Comparison of ENCODE assay signal across 10 cellular contexts in the genomic region with DNA sequence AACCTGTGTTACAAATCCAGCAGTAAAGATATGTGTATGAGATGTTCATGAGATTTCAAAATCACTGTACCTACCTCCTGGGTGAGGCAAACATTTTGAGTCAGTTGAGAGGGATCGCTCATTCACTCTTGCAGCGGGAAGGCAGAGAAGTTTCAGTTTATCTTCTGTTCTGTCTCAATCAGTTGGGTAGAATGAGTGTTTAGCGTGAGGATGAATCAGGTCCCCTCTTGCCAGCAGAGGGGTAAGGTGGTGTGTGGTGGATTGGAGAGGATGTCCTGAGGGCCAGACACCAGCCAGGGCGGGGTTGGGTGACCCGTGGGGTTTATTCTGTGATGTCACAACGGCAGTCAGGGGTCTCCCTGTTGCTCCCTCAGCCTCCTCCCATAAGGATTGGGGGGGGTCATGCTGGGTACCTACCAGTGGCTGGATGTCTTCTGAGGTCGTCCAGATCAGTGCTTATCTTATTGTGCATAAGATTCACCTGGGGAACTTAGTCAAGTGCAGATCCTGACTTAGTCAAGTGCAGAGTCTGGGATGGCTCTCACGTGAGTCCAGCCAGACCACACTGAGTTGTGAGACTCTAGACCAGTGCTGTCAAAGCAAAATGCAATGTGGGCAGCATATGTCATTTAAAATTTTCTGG. TPM values are rescaled to one million over a fixed set of nuclear protein-coding genes. Genes with fewer than 3 reads are reported as not detected.
DNase-seq lines count a peak whose midpoint lies in the region; ATAC-seq, FAIRE-seq and TF ChIP-seq lines count a peak whose summit lies in the region.
"Had no signal": no experiment of that assay in that cellular context is flagged by ENCODE, and none has a peak within 500 bp of the region (broad histone marks: within the 10 kb centered on the region; RNA-seq: fewer than 3 reads in every experiment).

A gene (minus strand): TSS at position 277 of the 643 bp plus-strand sequence. CDS start 155 bp downstream, at position 122.

- DNase-seq in activated naive CD4-positive, alpha-beta T cell treated with Interleukin-2 at 50 U/mL for 16 hours, result peak; percentile 29
- DNase-seq in activated naive CD4-positive, alpha-beta T cell treated with anti-CD3 and anti-CD28 coated beads, Interleukin-2, amount 10 ng/mL, durations not matched to agents 7 days and 5 days, result no peak
- no peak for DNase-seq in activated T-helper 1 cell treated with anti-CD3 and anti-CD28 coated beads, Interleukin-12 subunit alpha, Interleukin-12 subunit beta, Interleukin-2, Interleukin-4 antibody, amounts not matched to agents 30 ng/mL and 10 ng/mL and 1 ng/mL, durations not matched to agents 14 hours and 24 hours and 36 hours (ENCODE audit: low spot score)
- DNase-seq in memory B cell (ENCODE audit: low spot score in 2 of 2) (no peak), thoracic aorta (ENCODE audit: low spot score) (no peak), GM19239 (ENCODE audit: insufficient read length, low spot score) (no peak), GM10266 (ENCODE audit: extremely low spot score) (no peak)

- intact Hi-C loops in activated T-helper 1 cell treated with anti-CD3 and anti-CD28 coated beads, Interleukin-12 subunit alpha, Interleukin-12 subunit beta, Interleukin-2, Interleukin-4 antibody, amounts not matched to agents 30 ng/mL and 10 ng/mL and 1 ng/mL, durations not matched to agents 14 hours and 24 hours and 36 hours (cut with micrococcal nuclease), result loop anchor here (5.0 to 10.0 kb wide), 3 partner anchors 239 to 749 kb away; a partner anchor contains a TSS

- no peak within 1 kb of the TSS for H3K4me3 Mint-ChIP-seq in activated naive CD4-positive, alpha-beta T cell treated with anti-CD3 and anti-CD28 coated beads, Interleukin-2, amount 10 ng/mL, durations not matched to agents 7 days and 5 days
- no peak within 1 kb of the TSS for H3K4me3 Mint-ChIP-seq in activated T-helper 1 cell treated with anti-CD3 and anti-CD28 coated beads, Interleukin-12 subunit alpha, Interleukin-12 subunit beta, Interleukin-2, Interleukin-4 antibody, amounts not matched to agents 30 ng/mL and 10 ng/mL and 1 ng/mL, durations not matched to agents 14 hours and 24 hours and 36 hours
- peak within 1 kb of the TSS; percentile 88 for H3K4me3 Mint-ChIP-seq in memory B cell

- H3K27ac Mint-ChIP-seq in activated naive CD4-positive, alpha-beta T cell treated with anti-CD3 and anti-CD28 coated beads, Interleukin-2, amount 10 ng/mL, durations not matched to agents 7 days and 5 days, result no peak within 1 kb of the TSS
- H3K27ac Mint-ChIP-seq in activated T-helper 1 cell treated with anti-CD3 and anti-CD28 coated beads, Interleukin-12 subunit alpha, Interleukin-12 subunit beta, Interleukin-2, Interleukin-4 antibody, amounts not matched to agents 30 ng/mL and 10 ng/mL and 1 ng/mL, durations not matched to agents 14 hours and 24 hours and 36 hours, result peak within 1 kb of the TSS; percentile 55
- peak within 1 kb of the TSS; percentile 95 for H3K27ac Mint-ChIP-seq in memory B cell

- H3K36me3 ChIP-seq in thoracic aorta, result no peaks in the 10 kb centered on the region

- ATAC-seq in memory B cell (ENCODE audit: low read depth) (no peak), thoracic aorta (ENCODE audit: insufficient number of reproducible peaks, low FRiP score, low read depth) (no peak), GM19452 (IDR thresholded peaks at IDR 0.05; ENCODE audit: unreplicated experiment) (no peak)
- ATAC-seq: K562 had no signal

- no peak for FAIRE-seq in GM19239 (lab: Jason Lieb, UNC)
- FAIRE-seq: K562, TTC549 had no signal

- no peak within 1 kb of the TSS for H3K4me3 ChIP-seq in thoracic aorta
- H3K4me3 ChIP-seq: K562 had no signal

- H3K27me3 Mint-ChIP-seq in activated naive CD4-positive, alpha-beta T cell treated with anti-CD3 and anti-CD28 coated beads, Interleukin-2, amount 10 ng/mL, durations not matched to agents 7 days and 5 days, result peaks cover 28% of the 10 kb centered on the region
- peaks cover 16% of the 10 kb centered on the region for H3K27me3 Mint-ChIP-seq in activated T-helper 1 cell treated with anti-CD3 and anti-CD28 coated beads, Interleukin-12 subunit alpha, Interleukin-12 subunit beta, Interleukin-2, Interleukin-4 antibody, amounts not matched to agents 30 ng/mL and 10 ng/mL and 1 ng/mL, durations not matched to agents 14 hours and 24 hours and 36 hours (ENCODE audit: insufficient read depth)
- H3K27me3 Mint-ChIP-seq in memory B cell, result no peaks in the 10 kb centered on the region

- TF ChIP-seq CTCF in thoracic aorta (IDR thresholded peaks at IDR 0.05) (no peak), GM10266 (IDR thresholded peaks at IDR 0.05; ENCODE audit: control insufficient read depth, insufficient read depth, low read depth, missing control alignments) (no peak)

- peak within 1 kb of the TSS; percentile 94 to 95 for H3K27ac ChIP-seq in thoracic aorta

- no peaks in the 10 kb centered on the region for H3K9me3 Mint-ChIP-seq in activated naive CD4-positive, alpha-beta T cell treated with anti-CD3 and anti-CD28 coated beads, Interleukin-2, amount 10 ng/mL, durations not matched to agents 7 days and 5 days
- H3K9me3 Mint-ChIP-seq in activated T-helper 1 cell treated with anti-CD3 and anti-CD28 coated beads, Interleukin-12 subunit alpha, Interleukin-12 subunit beta, Interleukin-2, Interleukin-4 antibody, amounts not matched to agents 30 ng/mL and 10 ng/mL and 1 ng/mL, durations not matched to agents 14 hours and 24 hours and 36 hours, result no peaks in the 10 kb centered on the region
- no peaks in the 10 kb centered on the region for H3K9me3 Mint-ChIP-seq in memory B cell

- peaks cover 2% of the 10 kb centered on the region for H3K9me3 ChIP-seq in thoracic aorta

- peaks cover 42% of the 10 kb centered on the region for H3K4me1 Mint-ChIP-seq in activated naive CD4-positive, alpha-beta T cell treated with anti-CD3 and anti-CD28 coated beads, Interleukin-2, amount 10 ng/mL, durations not matched to agents 7 days and 5 days
- peaks cover 32% of the 10 kb centered on the region for H3K4me1 Mint-ChIP-seq in activated T-helper 1 cell treated with anti-CD3 and anti-CD28 coated beads, Interleukin-12 subunit alpha, Interleukin-12 subunit beta, Interleukin-2, Interleukin-4 antibody, amounts not matched to agents 30 ng/mL and 10 ng/mL and 1 ng/mL, durations not matched to agents 14 hours and 24 hours and 36 hours (ENCODE audit: low read depth)
- peaks cover 40% of the 10 kb centered on the region for H3K4me1 Mint-ChIP-seq in memory B cell

- CTCF ChIA-PET in activated naive CD4-positive, alpha-beta T cell treated with anti-CD3 and anti-CD28 coated beads, Interleukin-2, amount 10 ng/mL, durations not matched to agents 7 days and 5 days (lab: Charles Lee), result interaction anchor here (1.2 to 6.0 kb wide), 3 partner anchors 17 to 107 kb away, joined by 3 to 116 read pairs (median 4); no protein-coding TSS in a partner anchor

- H3K36me3 Mint-ChIP-seq in activated naive CD4-positive, alpha-beta T cell treated with anti-CD3 and anti-CD28 coated beads, Interleukin-2, amount 10 ng/mL, durations not matched to agents 7 days and 5 days, result no peaks in the 10 kb centered on the region
- H3K36me3 Mint-ChIP-seq in activated T-helper 1 cell treated with anti-CD3 and anti-CD28 coated beads, Interleukin-12 subunit alpha, Interleukin-12 subunit beta, Interleukin-2, Interleukin-4 antibody, amounts not matched to agents 30 ng/mL and 10 ng/mL and 1 ng/mL, durations not matched to agents 14 hours and 24 hours and 36 hours (ENCODE audit: low read depth), result no peaks in the 10 kb centered on the region
- no peaks in the 10 kb centered on the region for H3K36me3 Mint-ChIP-seq in memory B cell

- no peaks in the 10 kb centered on the region for H3K27me3 ChIP-seq in thoracic aorta (replicated peaks; ENCODE audit: insufficient read depth)

- peaks cover 15 to 37% of the 10 kb centered on the region in 2 donors for H3K4me1 ChIP-seq in thoracic aorta (ENCODE audit: control insufficient read depth in 1 of 2, low read depth in 2 of 2)

RNA-seq across cellular contexts. Expression of the gene that starts here (rescaled TPM):
- total RNA-seq in activated T-helper 1 cell treated with anti-CD3 and anti-CD28 coated beads, Interleukin-12 subunit alpha, Interleukin-12 subunit beta, Interleukin-2, Interleukin-4 antibody, amounts not matched to agents 30 ng/mL and 10 ng/mL and 1 ng/mL, durations not matched to agents 14 hours and 24 hours and 36 hours, result not detected in 2 replicates
- total RNA-seq in thoracic aorta, result not detected
- total RNA-seq: K562 had no signal
